In genomic region chr11:122159861-122160260, GRCh38 we compare ENCODE assay signal across 11 cellular contexts. TPM values are rescaled to one million over a fixed set of nuclear protein-coding genes. Genes with fewer than 3 reads are reported as not detected.
DNase-seq lines count a peak whose midpoint lies in the region; FAIRE-seq and TF ChIP-seq lines count a peak whose summit lies in the region.
"Had no signal": no experiment of that assay in that cellular context is flagged by ENCODE, and none has a peak within 500 bp of the region (broad histone marks: within the 10 kb centered on the region; RNA-seq: fewer than 3 reads in every experiment).

No MANE protein-coding gene starts in this region.

- H3K79me2 ChIP-seq in H1 (ENCODE audit: control insufficient read depth in 1 of 2, insufficient read depth in 2 of 2, low read length in 2 of 2) (no peaks in the 10 kb centered on the region), osteoblast (ENCODE audit: insufficient read depth, low read length) (peaks cover 99% of the 10 kb centered on the region)

- H2BK15ac ChIP-seq in H1 (ENCODE audit: low read length) = no peak overlapping the region

- H2AFZ ChIP-seq in H1 (ENCODE audit: low read length) (peak overlapping the region; percentile 24; the same call in 1 of the 2 replicates), osteoblast (ENCODE audit: low read length) (no peak overlapping the region)

- DNase-seq in SJCRH30 = no peak
- DNase-seq in H1 (ENCODE audit: low read depth in 1 of 2, low spot score in 2 of 2) = no peak
- no peak for DNase-seq in osteoblast (ENCODE audit: insufficient read length, low spot score, missing footprints)
- no peak for DNase-seq in uterus
- DNase-seq in SHP77 (lab: John Stamatoyannopoulos, UW) = no peak
- no peak for DNase-seq in NCI-H1417 (lab: John Stamatoyannopoulos, UW)
- no peak for DNase-seq in stimulated activated CD4-positive, alpha-beta T cell treated with anti-CD3 and anti-CD28 coated beads, Interleukin-2, amount 100 ng/mL, for 24 hours
- DNase-seq: activated T-cell treated with anti-CD3 and anti-CD28 coated beads, Interleukin-2, amount 50 U/mL, for 72 hours; naive B cell; stimulated activated CD4-positive, alpha-beta T cell treated with anti-CD3 and anti-CD28 coated beads, Interleukin-2, amount 100 ng/mL, for 48 hours had no signal

- POLR2A ChIA-PET in H1 (lab: Charles Lee; ENCODE audit: partially characterized antibody) = no interaction called here

- H3K79me1 ChIP-seq in H1 (ENCODE audit: low read depth, low read length) = no peaks in the 10 kb centered on the region

- H4K8ac ChIP-seq in H1 (ENCODE audit: extremely low read depth, insufficient read depth, low read length) = no peak overlapping the region

- no peaks in the 10 kb centered on the region for H3K9me3 ChIP-seq in SJCRH30 (replicated peaks)
- no peaks in the 10 kb centered on the region for H3K9me3 ChIP-seq in H1 (ENCODE audit: insufficient read depth in 2 of 2, low read depth in 1 of 2, low read length in 1 of 2)
- no peaks in the 10 kb centered on the region for H3K9me3 ChIP-seq in osteoblast (ENCODE audit: low read depth, low read length)
- H3K9me3 ChIP-seq in uterus = no peaks in the 10 kb centered on the region

- no peak overlapping the region for H3K23ac ChIP-seq in H1 (ENCODE audit: insufficient read length)

- no peak overlapping the region for H3K4ac ChIP-seq in H1 (replicated peaks; ENCODE audit: insufficient read length, low read depth, low read length)

- H4K91ac ChIP-seq in H1 (replicated peaks; ENCODE audit: insufficient read length, low read length) = no peak overlapping the region

- no peak overlapping the region for H3K18ac ChIP-seq in H1 (ENCODE audit: extremely low read depth, low read length)

- H3K4me3 ChIP-seq in SJCRH30 = peak overlapping the region; percentile 53
- no peak overlapping the region for H3K4me3 ChIP-seq in H1 (ENCODE audit: extremely low read depth in 1 of 4, insufficient read depth in 2 of 4, low read depth in 3 of 4, low read length in 4 of 4)
- H3K4me3 ChIP-seq in osteoblast (ENCODE audit: insufficient read depth, low read length) = peak overlapping the region; percentile 36
- peak overlapping the region in 1 of 2 donors; percentile 26 for H3K4me3 ChIP-seq in uterus

- no peak overlapping the region for H2AK5ac ChIP-seq in H1 (ENCODE audit: low read depth, low read length)

- TF ChIP-seq CTCF in H1 (IDR thresholded peaks at IDR 0.05; ENCODE audit: control extremely low read depth in 1 of 3, insufficient read depth in 1 of 3, low read depth in 1 of 3, low read length in 3 of 3) (no peak), osteoblast (IDR thresholded peaks at IDR 0.05; ENCODE audit: extremely low read depth, low read depth, low read length) (no peak), uterus (IDR thresholded peaks at IDR 0.05) (no peak)

- H2BK5ac ChIP-seq in H1 (ENCODE audit: low read depth, low read length) = no peak overlapping the region

- H3K9ac ChIP-seq in H1 (replicated peaks in 1 of 4; ENCODE audit: extremely low read depth in 1 of 4, low read depth in 3 of 4, low read length in 3 of 4) = no peak overlapping the region

- no peak overlapping the region for H2BK120ac ChIP-seq in H1 (replicated peaks; ENCODE audit: low read depth, low read length)

- H4K20me1 ChIP-seq in H1 (replicated peaks in 1 of 2; ENCODE audit: control insufficient read depth in 1 of 2, insufficient read depth in 2 of 2, low read length in 2 of 2) (no peaks in the 10 kb centered on the region), osteoblast (ENCODE audit: insufficient read depth, low read length) (no peaks in the 10 kb centered on the region)

- CTCF ChIA-PET in H1 (lab: Charles Lee; ENCODE audit: partially characterized antibody) = no interaction called here

- no peak for TF ChIP-seq POLR2A in H1 (IDR thresholded peaks at IDR 0.05; ENCODE audit: control extremely low read depth in 1 of 2, low read depth in 2 of 2, low read length in 2 of 2)
- no peak for TF ChIP-seq POLR2A in uterus (IDR thresholded peaks at IDR 0.05)

- no peak overlapping the region for H2BK12ac ChIP-seq in H1 (ENCODE audit: low read depth, low read length)

- peak overlapping the region; percentile 65 for H3K27ac ChIP-seq in SJCRH30
- H3K27ac ChIP-seq in H1 (ENCODE audit: low read depth, low read length) = no peak overlapping the region
- peak overlapping the region; percentile 95 for H3K27ac ChIP-seq in osteoblast (ENCODE audit: low read depth, low read length)
- H3K27ac ChIP-seq in uterus = peak overlapping the region; percentile 87 to 93

- no peak for FAIRE-seq in H1 (lab: Jason Lieb, UNC)

- no peak for TF ChIP-seq RAD21 in H1 (IDR thresholded peaks at IDR 0.05 in 1 of 2, conservative IDR thresholded peaks at IDR 0.05 in 1 of 2; ENCODE audit: low read depth in 2 of 2, low read length in 2 of 2)

- intact Hi-C loops in uterus (cut with DNase I; ENCODE audit: low total_unique reads) = loop anchor here (10.0 kb wide), 2 partner anchors 45 to 55 kb away; no protein-coding TSS in a partner anchor

- TF ChIP-seq EP300 in H1 (IDR thresholded peaks at IDR 0.05; ENCODE audit: borderline replicate concordance in 1 of 2, low read depth in 2 of 2, low read length in 2 of 2) = no peak

- H3K4me2 ChIP-seq in H1 (ENCODE audit: insufficient read depth in 1 of 2, low read depth in 2 of 2, low read length in 2 of 2) (no peak overlapping the region), osteoblast (ENCODE audit: insufficient read depth, low read length) (peak overlapping the region; percentile 89)

- H3K36me3 ChIP-seq in SJCRH30 (no peaks in the 10 kb centered on the region), H1 (ENCODE audit: control insufficient read depth in 2 of 4, insufficient read depth in 4 of 4, low read length in 3 of 4) (no peaks in the 10 kb centered on the region), osteoblast (ENCODE audit: insufficient read depth, low read length) (peaks cover 64% of the 10 kb centered on the region), uterus (no peaks in the 10 kb centered on the region)

- H3K27me3 ChIP-seq in SJCRH30 = no peaks in the 10 kb centered on the region
- H3K27me3 ChIP-seq in H1 (replicated peaks in 1 of 4; ENCODE audit: control insufficient read depth in 3 of 4, extremely low read depth in 1 of 4, insufficient read depth in 3 of 4, low read length in 3 of 4) = no peaks in the 10 kb centered on the region
- no peaks in the 10 kb centered on the region for H3K27me3 ChIP-seq in osteoblast (ENCODE audit: insufficient read depth, low read length)
- H3K27me3 ChIP-seq in uterus = no peaks in the 10 kb centered on the region

- no peak overlapping the region for H3K56ac ChIP-seq in H1 (replicated peaks; ENCODE audit: insufficient read length, low read depth, low read length)

- H4K5ac ChIP-seq in H1 (ENCODE audit: insufficient read length, low read depth, low read length) = no peak overlapping the region

- no peak overlapping the region for H2BK20ac ChIP-seq in H1 (ENCODE audit: low read length)

- no peaks in the 10 kb centered on the region for H3K23me2 ChIP-seq in H1 (ENCODE audit: low read depth, low read length)

- H3K14ac ChIP-seq in H1 (ENCODE audit: insufficient read length) = no peak overlapping the region

- H3K4me1 ChIP-seq in SJCRH30 = peaks cover 15% of the 10 kb centered on the region
- H3K4me1 ChIP-seq in H1 (replicated peaks in 1 of 4; ENCODE audit: control insufficient read depth in 3 of 4, insufficient read depth in 4 of 4, low read length in 3 of 4) = peaks cover 0 to 7% (median 4%) of the 10 kb centered on the region in 4 experiments; a peak in 4 of 7 replicates
- peaks cover 91% of the 10 kb centered on the region for H3K4me1 ChIP-seq in osteoblast (ENCODE audit: insufficient read depth, low read length)
- H3K4me1 ChIP-seq in uterus = peaks cover 0 to 6% of the 10 kb centered on the region in 2 donors

- 82% methylated on average over 2 of the region's 2 CpGs; no CpG with 5 or more reads in 1 of the 2 experiments for WGBS in H1 (ENCODE audit: extremely low coverage in 1 of 2, insufficient coverage in 1 of 2, insufficient read length in 1 of 2, insufficient replicate concordance in 2 of 2, low coverage in 1 of 2, low lambda C conversion rate in 2 of 2, missing lambda C conversion rate in 1 of 2), 2 experiments

TF ChIP-seq in H1, 55 proteins besides CTCF, POLR2A, EP300 and RAD21:
- no peak for TF ChIP-seq GTF2F1 (IDR thresholded peaks at IDR 0.05; ENCODE audit: borderline replicate concordance, low read depth, low read length)
- TF ChIP-seq HDAC6 (IDR thresholded peaks at IDR 0.05; ENCODE audit: low read depth, low read length) = no peak
- TF ChIP-seq TCF12 (IDR thresholded peaks at IDR 0.05; ENCODE audit: low read depth, low read length) = no peak
- TF ChIP-seq KDM5A (IDR thresholded peaks at IDR 0.05; ENCODE audit: low read length) = no peak
- no peak for TF ChIP-seq RBBP5 (IDR thresholded peaks at IDR 0.05; ENCODE audit: borderline replicate concordance, low read depth, low read length)
- no peak for TF ChIP-seq SUZ12 (IDR thresholded peaks at IDR 0.05; ENCODE audit: low read length)
- no peak for TF ChIP-seq KDM1A (IDR thresholded peaks at IDR 0.05; ENCODE audit: borderline replicate concordance, low read length)

RNA-seq across cellular contexts. Expression of gene BLID, which starts 43.8 kb away (rescaled TPM):
- total RNA-seq in SJCRH30 (2014; rRNA removed; shearing (Covaris generic)) = not detected in 2 replicates
- total RNA-seq in H1 (2021; fragmentation: NEBNext Ultra II Directional; extraction: Animal tissue kit (Norgen Biotek cat#: 25700)) = not detected in 2 replicates
- not detected in 2 replicates for polyA plus RNA-seq in H1 (2011; rRNA removed)
- not detected for polyA plus RNA-seq in H1 (2011; cell fraction: cytosol; rRNA removed)
- not detected for polyA plus RNA-seq in H1 (2011; cell fraction: nucleus; rRNA removed)
- polyA plus RNA-seq in H1 (2012, experiment 1 of 2) = not detected in 4 replicates
- not detected for polyA plus RNA-seq in H1 (2012, experiment 2 of 2)
- polyA plus RNA-seq in H1 (2013, experiment 1 of 2) = not detected
- not detected for polyA plus RNA-seq in H1 (2013, experiment 2 of 2)
- 0.29 TPM in 1 of 2 replicates, not detected in the other for polyA minus RNA-seq in H1 (2011; rRNA and poly(A)+ RNA removed)
- not detected for polyA minus RNA-seq in H1 (2011; cell fraction: cytosol; rRNA and poly(A)+ RNA removed)
- polyA minus RNA-seq in H1 (2011; cell fraction: nucleus; rRNA and poly(A)+ RNA removed) = not detected
- 18.1 and 20.0 TPM in 2 replicates for total RNA-seq in osteoblast
- 10 to 100 TPM in 1 of 4 donors, 1 to 10 TPM in 2, under 1 TPM in 1; 0.77 to 14.0 (median 4.3) TPM for total RNA-seq in uterus
- total RNA-seq: activated T-cell treated with anti-CD3 and anti-CD28 coated beads, Interleukin-2, amount 50 U/mL, for 72 hours had no signal
- polyA plus RNA-seq: adipose tissue had no signal

Comparison
In these comparisons a context has a peak if more than half of its experiments do, and no peak if none do; other contexts are left out.
1. H3K4me3 ChIP-seq: peak in SJCRH30 (single experiment) and osteoblast (single experiment); none in H1 (0 of 4).